In genomic region chr4:8428288-8429097, GRCh38 we compare ENCODE assay signal across 1 cellular context.
A peak's percentile ranks its signal among the peaks of the same experiment; 100 is the strongest.
TF ChIP-seq lines count a peak whose summit lies in the region.

No MANE protein-coding gene starts in this region.

TF ChIP-seq in HEK293, 187 proteins besides CTCF, POLR2A, EP300 and RAD21 (continued from another document):
- TF ChIP-seq ZNF449 (tag by site-specific recombination; IDR thresholded peaks at IDR 0.05) (no peak), SCRT2 (tag by site-specific recombination; IDR thresholded peaks at IDR 0.05) (no peak), ELK4 (IDR thresholded peaks at IDR 0.05; ENCODE audit: borderline replicate concordance, low read depth, low read length) (no peak), ZBTB44 (tag by site-specific recombination; IDR thresholded peaks at IDR 0.05) (no peak), ZXDB (tag by site-specific recombination; IDR thresholded peaks at IDR 0.05) (peak; percentile 54), ZBTB20 (tag by site-specific recombination; IDR thresholded peaks at IDR 0.05) (peak; percentile 65; the same call in 1 of the 2 replicates), GLI2 (tag by site-specific recombination; IDR thresholded peaks at IDR 0.05; ENCODE audit: borderline replicate concordance, low read depth) (no peak), ZNF501 (tag by site-specific recombination; IDR thresholded peaks at IDR 0.05) (peak; percentile 76), ZNF426 (tag by site-specific recombination; IDR thresholded peaks at IDR 0.05) (no peak), ZNF623 (tag by site-specific recombination; IDR thresholded peaks at IDR 0.05) (no peak), ZNF221 (tag by site-specific recombination; IDR thresholded peaks at IDR 0.05; ENCODE audit: borderline replicate concordance) (no peak), KLF16 (tag by site-specific recombination; IDR thresholded peaks at IDR 0.05) (peak; percentile 67), ZNF558 (tag by site-specific recombination; IDR thresholded peaks at IDR 0.05) (no peak), ZNF19 (tag by site-specific recombination; IDR thresholded peaks at IDR 0.05; ENCODE audit: low read depth) (no peak), ZNF132 (tag by site-specific recombination; IDR thresholded peaks at IDR 0.05; ENCODE audit: borderline replicate concordance) (no peak), ZNF645 (tag by site-specific recombination; IDR thresholded peaks at IDR 0.05) (no peak), SCRT1 (tag by site-specific recombination; IDR thresholded peaks at IDR 0.05; ENCODE audit: borderline replicate concordance) (no peak), ZNF223 (tag by site-specific recombination; IDR thresholded peaks at IDR 0.05) (no peak), GLI4 (tag by site-specific recombination; IDR thresholded peaks at IDR 0.05) (no peak), ZSCAN4 (tag by site-specific recombination; IDR thresholded peaks at IDR 0.05) (no peak), ZNF629 (tag by site-specific recombination; IDR thresholded peaks at IDR 0.05) (peak; percentile 55; the same call in 1 of the 2 replicates), YY2 (tag by site-specific recombination; IDR thresholded peaks at IDR 0.05) (no peak)
